Comparison of ENCODE assay signal across 11 cellular contexts in genomic region chr7:135757719-135758411, GRCh38. TPM values are rescaled to one million over a fixed set of nuclear protein-coding genes. Genes with fewer than 3 reads are reported as not detected.
DNase-seq lines count a peak whose midpoint lies in the region; ATAC-seq and TF ChIP-seq lines count a peak whose summit lies in the region.
"Had no signal": no experiment of that assay in that cellular context is flagged by ENCODE, and none has a peak within 500 bp of the region (broad histone marks: within the 10 kb centered on the region; RNA-seq: fewer than 3 reads in every experiment).

No MANE protein-coding gene starts in this region.

- H3K4me2 ChIP-seq in GM23248 (ENCODE audit: unreplicated experiment) = peak overlapping the region; percentile 98

- H3K9ac ChIP-seq in GM23248 (peak overlapping the region; percentile 81), skeletal muscle tissue (ENCODE audit: low read depth in 1 of 3, low read length in 3 of 3) (peak overlapping the region in 1 of 3 donors; percentile 34)

- 15% methylated on average over 8 of the region's 8 CpGs for whole genome bisulfite sequencing in GM23248 (ENCODE audit: low coverage in 1 of 2, low lambda C conversion rate in 2 of 2, missing lambda C conversion rate in 2 of 2), 2 experiments

- peaks cover 0 to 12% (median 5%) of the 10 kb centered on the region in 5 experiments for H3K9me3 Mint-ChIP-seq in brain
- H3K9me3 Mint-ChIP-seq in CD8-positive, alpha-beta T cell = no peaks in the 10 kb centered on the region
- H3K9me3 Mint-ChIP-seq in stimulated activated naive CD8-positive, alpha-beta T cell treated with anti-CD3 and anti-CD28 coated beads, Interleukin-15, amount 100 ng/mL, for 72 hours = peaks cover 0 to 5% of the 10 kb centered on the region in 2 donors

- H2AFZ ChIP-seq in GM23248 = peak overlapping the region; percentile 88

- H3K27ac ChIP-seq in GM23248 = peak overlapping the region; percentile 92
- H3K27ac ChIP-seq in skeletal muscle tissue (ENCODE audit: low read depth, low read length) = peak overlapping the region; percentile 61
- no peak overlapping the region for H3K27ac ChIP-seq in CD8-positive, alpha-beta T cell (ENCODE audit: low read depth, low read length)

- DNase-seq in GM23248 = peak; percentile 84
- peak; percentile 13 for DNase-seq in inferior parietal cortex (ENCODE audit: extremely low spot score)
- DNase-seq in stimulated activated naive CD8-positive, alpha-beta T cell treated with anti-CD3 and anti-CD28 coated beads, Interleukin-15, Interleukin-2, amounts not matched to agents 100 U/mL and 50 U/mL, for 24 hours = no peak
- no peak for DNase-seq in CD8-positive, alpha-beta T cell
- no peak for DNase-seq in stimulated activated naive CD8-positive, alpha-beta T cell treated with anti-CD3 and anti-CD28 coated beads, Interleukin-15, amount 100 ng/mL, for 72 hours
- DNase-seq: DND-41, NCI-H1105 treated with DMSO at 0.1 percent for 48 hours, SIG-M5 had no signal

- H3K4me3 Mint-ChIP-seq in brain = peak overlapping the region in 1 of 5 experiments; percentile 48
- no peak overlapping the region for H3K4me3 Mint-ChIP-seq in CD8-positive, alpha-beta T cell
- no peak overlapping the region for H3K4me3 Mint-ChIP-seq in stimulated activated naive CD8-positive, alpha-beta T cell treated with anti-CD3 and anti-CD28 coated beads, Interleukin-15, amount 100 ng/mL, for 72 hours

- H3K9me2 ChIP-seq in GM23248 (ENCODE audit: insufficient read depth) = no peaks in the 10 kb centered on the region

- CTCF ChIA-PET in CD8-positive, alpha-beta T cell (lab: Charles Lee) = no interaction called here

- no peak for ATAC-seq in stimulated activated naive CD8-positive, alpha-beta T cell treated with anti-CD3 and anti-CD28 coated beads, Interleukin-15, Interleukin-2, amounts not matched to agents 100 U/mL and 50 U/mL, for 24 hours
- no peak for ATAC-seq in CD8-positive, alpha-beta T cell
- ATAC-seq in HG03097 (IDR thresholded peaks at IDR 0.05; ENCODE audit: low FRiP score, unreplicated experiment) = no peak
- ATAC-seq in stimulated activated naive CD8-positive, alpha-beta T cell treated with anti-CD3 and anti-CD28 coated beads, Interleukin-15, amount 100 ng/mL, for 72 hours = no peak

- no peaks in the 10 kb centered on the region for H3K9me3 ChIP-seq in GM23248 (ENCODE audit: low read depth)
- no peaks in the 10 kb centered on the region for H3K9me3 ChIP-seq in skeletal muscle tissue (ENCODE audit: control insufficient read depth in 3 of 3, low read length in 3 of 3)
- no peaks in the 10 kb centered on the region for H3K9me3 ChIP-seq in CD8-positive, alpha-beta T cell (ENCODE audit: low read length)

- TF ChIP-seq CTCF in brain (conservative IDR thresholded peaks at IDR 0.05) = no peak
- TF ChIP-seq CTCF in CD8-positive, alpha-beta T cell (IDR thresholded peaks at IDR 0.05) = no peak

- H3F3A ChIP-seq in GM23248 (ENCODE audit: insufficient read depth) = peaks cover 47% of the 10 kb centered on the region

- intact Hi-C loops in CD8-positive, alpha-beta T cell (cut with DNase I, micrococcal nuclease) = no loop called here

- H3K27me3 Mint-ChIP-seq in brain = peaks cover 23% of the 10 kb centered on the region
- H3K27me3 Mint-ChIP-seq in CD8-positive, alpha-beta T cell (ENCODE audit: low read depth) = peaks cover 34% of the 10 kb centered on the region
- H3K27me3 Mint-ChIP-seq in stimulated activated naive CD8-positive, alpha-beta T cell treated with anti-CD3 and anti-CD28 coated beads, Interleukin-15, amount 100 ng/mL, for 72 hours = peaks cover 63% of the 10 kb centered on the region

- in situ Hi-C loops in GM23248 (cut with MboI) = no loop called here

- no peaks in the 10 kb centered on the region for H3K36me3 ChIP-seq in GM23248 (ENCODE audit: low read depth)
- H3K36me3 ChIP-seq in skeletal muscle tissue (ENCODE audit: control insufficient read depth in 3 of 3, insufficient read depth in 3 of 3, low read length in 3 of 3) = no peaks in the 10 kb centered on the region
- H3K36me3 ChIP-seq in CD8-positive, alpha-beta T cell (ENCODE audit: insufficient read depth, low read length) = no peaks in the 10 kb centered on the region

- H3K4me1 ChIP-seq in GM23248 (ENCODE audit: insufficient read depth) (peaks cover 36% of the 10 kb centered on the region), skeletal muscle tissue (ENCODE audit: control insufficient read depth in 3 of 3, insufficient read depth in 3 of 3, low read length in 3 of 3) (peaks cover 15 to 25% (median 20%) of the 10 kb centered on the region in 3 donors)
- no peaks in the 10 kb centered on the region for H3K4me1 ChIP-seq in CD8-positive, alpha-beta T cell (ENCODE audit: insufficient read depth, low read length)

- H3K4me3 ChIP-seq in GM23248 (peak overlapping the region; percentile 74), skeletal muscle tissue (ENCODE audit: low read length in 3 of 3) (peak overlapping the region; percentile 2 to 59 (median 41))
- H3K4me3 ChIP-seq in CD8-positive, alpha-beta T cell (ENCODE audit: low read depth, low read length) = no peak overlapping the region

- no peaks in the 10 kb centered on the region for H4K20me1 ChIP-seq in GM23248 (ENCODE audit: insufficient read depth)

- H3K27ac Mint-ChIP-seq in brain = peak overlapping the region in 4 of 5 experiments; percentile 0 to 29 (median 24)
- H3K27ac Mint-ChIP-seq in CD8-positive, alpha-beta T cell = no peak overlapping the region
- H3K27ac Mint-ChIP-seq in stimulated activated naive CD8-positive, alpha-beta T cell treated with anti-CD3 and anti-CD28 coated beads, Interleukin-15, amount 100 ng/mL, for 72 hours = no peak overlapping the region

- H3K27me3 ChIP-seq in GM23248 (replicated peaks; ENCODE audit: insufficient read depth) (no peaks in the 10 kb centered on the region), skeletal muscle tissue (ENCODE audit: control insufficient read depth in 3 of 3, insufficient read depth in 3 of 3, low read length in 3 of 3) (peaks cover 0 to 3% (median 0%) of the 10 kb centered on the region in 3 donors)
- H3K27me3 ChIP-seq in CD8-positive, alpha-beta T cell (ENCODE audit: insufficient read depth, low read length) = no peaks in the 10 kb centered on the region

- no peaks in the 10 kb centered on the region for H3K36me3 Mint-ChIP-seq in brain
- no peaks in the 10 kb centered on the region for H3K36me3 Mint-ChIP-seq in CD8-positive, alpha-beta T cell

- no peaks in the 10 kb centered on the region for H3K79me2 ChIP-seq in GM23248 (ENCODE audit: insufficient read depth)

- POLR2A ChIA-PET in CD8-positive, alpha-beta T cell (lab: Charles Lee) = no interaction called here

- peaks cover 9% of the 10 kb centered on the region for H3K4me1 Mint-ChIP-seq in brain
- H3K4me1 Mint-ChIP-seq in CD8-positive, alpha-beta T cell (ENCODE audit: low read depth) = no peaks in the 10 kb centered on the region
- H3K4me1 Mint-ChIP-seq in stimulated activated naive CD8-positive, alpha-beta T cell treated with anti-CD3 and anti-CD28 coated beads, Interleukin-15, amount 100 ng/mL, for 72 hours = peaks cover 9% of the 10 kb centered on the region

RNA-seq across cellular contexts. Expression of gene FAM180A, which starts 9.3 kb away (rescaled TPM):
- 53.5 and 60.1 TPM in 2 replicates for total RNA-seq in GM23248 (2014; rRNA removed; shearing (Covaris generic))
- polyA plus RNA-seq in GM23248 (2016; fragmentation: Nextera tagmentation; extraction: Ambion mirVana) (50.3 and 52.5 TPM in 2 replicates), brain (ENCODE audit: insufficient read depth, low read depth, low replicate concordance) (not detected)
- 0.52 TPM for total RNA-seq in skeletal muscle tissue
- total RNA-seq in CD8-positive, alpha-beta T cell = not detected

RNA-seq across cellular contexts. Expression of gene SLC13A4, which starts 29.9 kb away (rescaled TPM):
- 0.11 TPM in 1 of 2 replicates, not detected in the other for total RNA-seq in GM23248 (2014; rRNA removed; shearing (Covaris generic))
- polyA plus RNA-seq in GM23248 (2016; fragmentation: Nextera tagmentation; extraction: Ambion mirVana) = 0.62 and 1.9 TPM in 2 replicates
- polyA plus RNA-seq in brain (ENCODE audit: insufficient read depth, low read depth, low replicate concordance) = 7.1 TPM
- not detected for total RNA-seq in skeletal muscle tissue
- not detected for total RNA-seq in CD8-positive, alpha-beta T cell

Comparison
In these comparisons a context has a peak if more than half of its experiments do, and no peak if none do; other contexts are left out.
1. DNase-seq: peak in GM23248 (single experiment) and inferior parietal cortex (single experiment); none in stimulated activated naive CD8-positive, alpha-beta T cell treated with anti-CD3 and anti-CD28 coated beads, Interleukin-15, Interleukin-2, amounts not matched to agents 100 U/mL and 50 U/mL, for 24 hours (single experiment), CD8-positive, alpha-beta T cell (0 of 7) and stimulated activated naive CD8-positive, alpha-beta T cell treated with anti-CD3 and anti-CD28 coated beads, Interleukin-15, amount 100 ng/mL, for 72 hours (0 of 2).
2. H3K27ac Mint-ChIP-seq: peak in brain (4 of 5); none in CD8-positive, alpha-beta T cell (single experiment) and stimulated activated naive CD8-positive, alpha-beta T cell treated with anti-CD3 and anti-CD28 coated beads, Interleukin-15, amount 100 ng/mL, for 72 hours (0 of 2).
3. RNA of gene FAM180A, which starts 9.3 kb away (total RNA-seq): 53.5 to 60.1 TPM in GM23248; 0.52 TPM in skeletal muscle tissue (single experiment) and not detected in CD8-positive, alpha-beta T cell; every median in the first group is over 10 times any median in the second.